In the genomic region with DNA sequence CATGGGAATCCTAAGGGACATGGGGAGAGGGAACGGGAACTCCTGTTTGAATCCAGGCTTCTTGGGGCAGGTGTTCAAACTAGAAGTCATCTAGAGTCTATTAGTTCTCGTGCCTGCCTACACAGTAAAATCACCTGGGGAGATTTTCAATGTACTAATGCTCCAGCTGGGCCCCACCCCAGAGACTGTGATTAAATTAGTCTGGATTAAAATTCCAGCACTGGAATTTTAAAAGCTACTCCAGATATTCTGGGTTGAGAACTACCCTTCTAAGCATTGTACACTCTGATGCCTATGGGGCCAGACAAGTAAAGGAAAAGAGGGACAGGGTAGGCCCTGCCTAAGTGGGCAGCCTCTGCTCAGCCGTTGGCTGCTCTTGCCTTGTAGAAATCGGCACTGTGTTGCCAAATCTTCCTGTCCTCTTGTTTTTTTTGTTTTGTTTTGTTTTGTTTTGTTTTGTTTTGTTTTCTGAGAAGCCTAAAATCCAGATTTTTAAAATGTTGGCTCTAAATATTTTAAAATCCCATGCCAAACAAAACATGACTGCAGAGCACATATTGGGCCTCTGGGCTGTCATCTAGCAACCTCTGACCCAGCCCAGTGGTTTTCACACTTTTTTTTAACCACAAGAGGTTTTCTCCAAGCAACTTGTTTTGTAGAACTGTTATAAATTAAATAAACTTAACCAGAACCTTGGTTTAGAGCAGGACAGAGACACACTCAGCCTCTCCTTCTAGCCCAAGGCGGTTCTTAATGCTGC, we compare ENCODE assay signal across 17 cellular contexts. TPM values are rescaled to one million over a fixed set of nuclear protein-coding genes. Genes with fewer than 3 reads are reported as not detected.
A peak's percentile ranks its signal among the peaks of the same experiment; 100 is the strongest.
DNase-seq lines count a peak whose midpoint lies in the region; ATAC-seq and TF ChIP-seq lines count a peak whose summit lies in the region.
"Had no signal": no experiment of that assay in that cellular context is flagged by ENCODE, and none has a peak within 500 bp of the region (broad histone marks: within the 10 kb centered on the region; RNA-seq: fewer than 3 reads in every experiment).

No MANE protein-coding gene starts in this region.

- no peak overlapping the region for H3K4me3 ChIP-seq in suprapubic skin
- H3K4me3 ChIP-seq: ovary, PC-9, tibial nerve had no signal

- H3K27ac Mint-ChIP-seq in immature natural killer cell, result peak overlapping the region; percentile 95 to 100 (median 98)
- H3K27ac Mint-ChIP-seq: B cell had no signal

- H3K4me3 Mint-ChIP-seq in immature natural killer cell, result peak overlapping the region; percentile 68 to 95 (median 81)
- H3K4me3 Mint-ChIP-seq: B cell had no signal

- intact Hi-C loops in left cardiac atrium (cut with DNase I) (no loop called here), Right ventricle myocardium inferior (cut with DNase I) (no loop called here)

- DNase-seq in left cardiac atrium, result no peak
- no peak for DNase-seq in Right ventricle myocardium inferior (ENCODE audit: missing footprints)
- DNase-seq in M059J (ENCODE audit: low read depth), result peak; percentile 37
- DNase-seq in immature natural killer cell, result peak; percentile 82 to 86 (median 85)
- no peak for DNase-seq in suprapubic skin (ENCODE audit: low spot score in 2 of 2)
- DNase-seq in NCI-H524 treated with DMSO at 0.1 percent for 48 hours (lab: John Stamatoyannopoulos, UW), result no peak
- DNase-seq: activated CD4-positive, CD25-positive, alpha-beta regulatory T cell treated with anti-CD3 and anti-CD28 coated beads, Interleukin-2, amount 50 U/mL, for 72 hours; activated effector memory CD4-positive, alpha-beta T cell treated with anti-CD3 and anti-CD28 coated beads, Interleukin-2, amount 50 U/mL, for 16 hours; effector CD4-positive, alpha-beta T cell; mesendoderm; ovary; PC-9; SW 1271 had no signal

- no peak for TF ChIP-seq EP300 in suprapubic skin (IDR thresholded peaks at IDR 0.05)

- H3K27ac ChIP-seq in suprapubic skin, result peak overlapping the region; percentile 43
- H3K27ac ChIP-seq: ovary, PC-9, tibial nerve had no signal

- peaks cover 100% of the 10 kb centered on the region in 2 donors for H3K4me1 Mint-ChIP-seq in immature natural killer cell

- TF ChIP-seq POLR2A in suprapubic skin (IDR thresholded peaks at IDR 0.05), result no peak

- H3K27me3 Mint-ChIP-seq in immature natural killer cell (ENCODE audit: low read depth in 3 of 3), result peaks cover 3 to 6% (median 4%) of the 10 kb centered on the region in 3 donors
- H3K27me3 Mint-ChIP-seq: B cell had no signal

- H3K36me3 Mint-ChIP-seq in immature natural killer cell, result peaks cover 5 to 34% (median 12%) of the 10 kb centered on the region in 3 donors

- TF ChIP-seq CTCF in suprapubic skin (IDR thresholded peaks at IDR 0.05), result no peak

- WGBS in suprapubic skin, result 51% methylated on average over 5 of the region's 5 CpGs

- H3K9me3 ChIP-seq in suprapubic skin, result no peaks in the 10 kb centered on the region
- H3K9me3 ChIP-seq: ovary, tibial nerve had no signal

- peak; percentile 19 to 58 for ATAC-seq in left cardiac atrium
- no peak for ATAC-seq in Right ventricle myocardium inferior
- ATAC-seq in HG03571 (IDR thresholded peaks at IDR 0.05; ENCODE audit: unreplicated experiment), result no peak
- no peak for ATAC-seq in esophagus mucosa

- peaks cover 25% of the 10 kb centered on the region for H3K4me1 ChIP-seq in suprapubic skin

- H3K27me3 ChIP-seq in suprapubic skin, result no peaks in the 10 kb centered on the region
- H3K27me3 ChIP-seq: ovary, tibial nerve had no signal

- no peaks in the 10 kb centered on the region for H3K9me3 Mint-ChIP-seq in immature natural killer cell

- H3K36me3 ChIP-seq in suprapubic skin, result no peaks in the 10 kb centered on the region
- H3K36me3 ChIP-seq: ovary, tibial nerve had no signal

RNA-seq across cellular contexts. Expression of gene ADRB2, which starts 29.0 kb away (rescaled TPM):
- total RNA-seq in left cardiac atrium (1 to 10 TPM; 3.3 to 5.8 TPM), Right ventricle myocardium inferior (5.5 TPM), suprapubic skin (100 to 1,000 TPM in 1 of 4 donors, 10 to 100 TPM in 3; 68.8 to 109 (median 86.4) TPM), esophagus mucosa (2.8 TPM)
- total RNA-seq in M059J (2014; rRNA removed; shearing (Covaris generic)), result 6.6 and 8.0 TPM in 2 replicates
- 10 to 100 TPM; 34.4 to 65.2 (median 54.1) TPM for polyA plus RNA-seq in immature natural killer cell

Comparison
In these comparisons a context has a peak if more than half of its experiments do, and no peak if none do; other contexts are left out.
1. ATAC-seq: peak in left cardiac atrium (2 of 2); none in Right ventricle myocardium inferior (single experiment), HG03571 (single experiment) and esophagus mucosa (single experiment).
2. DNase-seq: peak in M059J (single experiment) and immature natural killer cell (3 of 3); none in left cardiac atrium (single experiment), Right ventricle myocardium inferior (single experiment), suprapubic skin (0 of 2) and NCI-H524 treated with DMSO at 0.1 percent for 48 hours (single experiment).